In genomic region chr9:92140074-92140753, GRCh38 we compare ENCODE assay signal across 8 cellular contexts. TPM values are rescaled to one million over a fixed set of nuclear protein-coding genes. Genes with fewer than 3 reads are reported as not detected.
DNase-seq lines count a peak whose midpoint lies in the region; ATAC-seq and TF ChIP-seq lines count a peak whose summit lies in the region.

No MANE protein-coding gene starts in this region.

- H3K79me2 ChIP-seq in osteoblast (ENCODE audit: insufficient read depth, low read length): peaks cover 2% of the 10 kb centered on the region

- H3K4me3 ChIP-seq in fibroblast of the aortic adventitia (ENCODE audit: low read depth, low read length): peak overlapping the region; percentile 64
- H3K4me3 ChIP-seq in osteoblast (ENCODE audit: insufficient read depth, low read length): peak overlapping the region; percentile 75
- H3K4me3 ChIP-seq in testis: peak overlapping the region; percentile 45 to 57

- H3K4me1 Mint-ChIP-seq in activated T-helper 17 cell treated with anti-CD3 and anti-CD28 coated beads, Interleukin-2, amount 50 U/mL, for 72 hours: peaks cover 5% of the 10 kb centered on the region

- H3K36me3 ChIP-seq in osteoblast (ENCODE audit: insufficient read depth, low read length): no peaks in the 10 kb centered on the region
- no peaks in the 10 kb centered on the region for H3K36me3 ChIP-seq in testis (ENCODE audit: low read depth, missing control alignments)

- H3K9me3 ChIP-seq in osteoblast (ENCODE audit: low read depth, low read length): no peaks in the 10 kb centered on the region
- H3K9me3 ChIP-seq in testis: no peaks in the 10 kb centered on the region

- peaks cover 17% of the 10 kb centered on the region for H3K4me1 ChIP-seq in osteoblast (ENCODE audit: insufficient read depth, low read length)
- peaks cover 11% of the 10 kb centered on the region for H3K4me1 ChIP-seq in testis

- TF ChIP-seq CTCF in fibroblast of the aortic adventitia (IDR thresholded peaks at IDR 0.05; ENCODE audit: insufficient read depth, low read length): peak; percentile 94
- peak; percentile 86 for TF ChIP-seq CTCF in osteoblast (IDR thresholded peaks at IDR 0.05; ENCODE audit: extremely low read depth, low read depth, low read length)
- peak; percentile 77 to 96 (median 93) for TF ChIP-seq CTCF in testis (IDR thresholded peaks at IDR 0.05)

- H3K9me3 Mint-ChIP-seq in activated T-helper 17 cell treated with anti-CD3 and anti-CD28 coated beads, Interleukin-2, amount 50 U/mL, for 72 hours: no peaks in the 10 kb centered on the region

- peak; percentile 58 to 59 for DNase-seq in NCI-H2081 (lab: John Stamatoyannopoulos, UW)
- DNase-seq in NCI-H2081 treated with DMSO at 0.1 percent for 48 hours (lab: John Stamatoyannopoulos, UW): no peak
- peak; percentile 82 for DNase-seq in HuH-7.5 (ENCODE audit: low spot score)
- DNase-seq in RPMI8226: peak; percentile 70
- DNase-seq in fibroblast of the aortic adventitia (ENCODE audit: low read depth): peak; percentile 70
- peak; percentile 96 for DNase-seq in osteoblast (ENCODE audit: insufficient read length, low spot score, missing footprints)
- peak; percentile 90 for DNase-seq in testis

- WGBS in testis, 2 donors: 15 to 30% methylated on average over 3 to 16 of the region's 16 CpGs

- peak overlapping the region; percentile 43 for H2AFZ ChIP-seq in osteoblast (ENCODE audit: low read length)

- TF ChIP-seq POLR2A in testis (IDR thresholded peaks at IDR 0.05): no peak

- peaks cover 20% of the 10 kb centered on the region for H3K27me3 Mint-ChIP-seq in activated T-helper 17 cell treated with anti-CD3 and anti-CD28 coated beads, Interleukin-2, amount 50 U/mL, for 72 hours

- intact Hi-C loops in testis (cut with DNase I; ENCODE audit: low total_unique reads): loop anchor here (10.0 kb wide), 1 partner anchor 505 kb away; no protein-coding TSS in a partner anchor

- peak; percentile 68 for ATAC-seq in activated T-helper 17 cell treated with anti-CD3 and anti-CD28 coated beads, Interleukin-2, amount 50 U/mL, for 72 hours (replicated peaks)

- no peaks in the 10 kb centered on the region for H3K27me3 ChIP-seq in osteoblast (ENCODE audit: insufficient read depth, low read length)
- H3K27me3 ChIP-seq in testis: no peaks in the 10 kb centered on the region

- H3K4me2 ChIP-seq in osteoblast (ENCODE audit: insufficient read depth, low read length): peak overlapping the region; percentile 77

- no peak overlapping the region for H3K27ac Mint-ChIP-seq in activated T-helper 17 cell treated with anti-CD3 and anti-CD28 coated beads, Interleukin-2, amount 50 U/mL, for 72 hours

- no peaks in the 10 kb centered on the region for H4K20me1 ChIP-seq in osteoblast (ENCODE audit: insufficient read depth, low read length)

- H3K27ac ChIP-seq in osteoblast (ENCODE audit: low read depth, low read length) (no peak overlapping the region), testis (no peak overlapping the region)

- H3K36me3 Mint-ChIP-seq in activated T-helper 17 cell treated with anti-CD3 and anti-CD28 coated beads, Interleukin-2, amount 50 U/mL, for 72 hours (ENCODE audit: low read depth): no peaks in the 10 kb centered on the region

- H3K4me3 Mint-ChIP-seq in activated T-helper 17 cell treated with anti-CD3 and anti-CD28 coated beads, Interleukin-2, amount 50 U/mL, for 72 hours: peak overlapping the region; percentile 70

RNA-seq across cellular contexts. Expression of gene SPTLC1, which starts 25.0 kb away (rescaled TPM):
- 10 to 100 TPM; 45.6 to 66.9 TPM for total RNA-seq in activated T-helper 17 cell treated with anti-CD3 and anti-CD28 coated beads, Interleukin-2, amount 50 U/mL, for 72 hours
- total RNA-seq in fibroblast of the aortic adventitia (ENCODE audit: low replicate concordance): 51.5 and 119 TPM in 2 replicates
- total RNA-seq in osteoblast: 124 and 129 TPM in 2 replicates
- total RNA-seq in testis: 100 to 1,000 TPM in 1 of 2 donors, 10 to 100 TPM in 1; 77.1 to 104 TPM
- polyA plus RNA-seq in testis (ENCODE audit: insufficient read depth, low read depth, low replicate concordance): 71.6 TPM
